ENCODE assay signal across 18 cellular contexts in genomic region chr1:231935856-231936255, GRCh38.
DNase-seq lines count a peak whose midpoint lies in the region; TF ChIP-seq lines count a peak whose summit lies in the region.
"Had no signal": no experiment of that assay in that cellular context is flagged by ENCODE, and none has a peak within 500 bp of the region (broad histone marks: within the 10 kb centered on the region; RNA-seq: fewer than 3 reads in every experiment).

No MANE protein-coding gene starts in this region.

- TF ChIP-seq CTCF in neural crest cell (conservative IDR thresholded peaks at IDR 0.05) = no peak

- no peaks in the 10 kb centered on the region for H3K9me3 ChIP-seq in SJCRH30 (replicated peaks)

- no peak overlapping the region for H3K4me3 ChIP-seq in SJCRH30
- H3K4me3 ChIP-seq: GM12878, Peyer's patch had no signal

- H3K9me3 Mint-ChIP-seq in neural crest cell = no peaks in the 10 kb centered on the region

- H3K4me1 ChIP-seq in SJCRH30 = peaks cover 47% of the 10 kb centered on the region

- H3K4me3 Mint-ChIP-seq in neural crest cell = peak overlapping the region; percentile 41
- H3K4me3 Mint-ChIP-seq: B cell; CD8-positive, alpha-beta memory T cell; T-helper 2 cell treated with Interferon-gamma antibody and Interleukin-4, amounts not matched to agents 5 μg/mL and 100 μg/mL, for 36 hours had no signal

- DNase-seq in DMS53 (lab: John Stamatoyannopoulos, UW) (peak; percentile 83), NCI-H510A (lab: John Stamatoyannopoulos, UW) (peak; percentile 63), SJCRH30 (peak; percentile 47 to 78), neural crest cell (ENCODE audit: low read depth, low spot score) (no peak), activated gamma-delta T cell treated with Interleukin-2 at 50 U/mL for 16 hours (no peak), OCI-M2 (lab: John Stamatoyannopoulos, UW; ENCODE audit: unreplicated experiment) (no peak)
- DNase-seq in activated CD8-positive, alpha-beta memory T cell treated with anti-CD3 and anti-CD28 coated beads for 24 hours = no peak
- DNase-seq: CD8-positive, alpha-beta memory T cell; DMS79; HCEC 1CT; NCI-H1694 treated with DMSO at 0.1 percent for 48 hours; NCI-H2171; NCI-H524 treated with DMSO at 0.1 percent for 48 hours; Peyer's patch; Right ventricle myocardium superior had no signal

- H3K36me3 ChIP-seq in SJCRH30 = no peaks in the 10 kb centered on the region
- H3K36me3 ChIP-seq: Peyer's patch had no signal

- no peaks in the 10 kb centered on the region for H3K27me3 Mint-ChIP-seq in neural crest cell (ENCODE audit: low read depth)
- H3K27me3 Mint-ChIP-seq: B cell had no signal

- no peak overlapping the region for H3K27ac Mint-ChIP-seq in neural crest cell (ENCODE audit: unreplicated experiment)
- H3K27ac Mint-ChIP-seq: B cell; T-helper 2 cell treated with Interferon-gamma antibody and Interleukin-4, amounts not matched to agents 5 μg/mL and 100 μg/mL, for 36 hours had no signal

- H3K4me1 Mint-ChIP-seq in neural crest cell = peaks cover 61% of the 10 kb centered on the region
- H3K4me1 Mint-ChIP-seq: B cell had no signal

- peak overlapping the region; percentile 94 for H3K27ac ChIP-seq in SJCRH30
- H3K27ac ChIP-seq: Peyer's patch had no signal

- no peaks in the 10 kb centered on the region for H3K27me3 ChIP-seq in SJCRH30
- H3K27me3 ChIP-seq: Peyer's patch had no signal

- H3K36me3 Mint-ChIP-seq in neural crest cell (ENCODE audit: low read depth) = no peaks in the 10 kb centered on the region

Comparison
In these comparisons a context has a peak if more than half of its experiments do, and no peak if none do; other contexts are left out.
1. DNase-seq: peak in DMS53 (single experiment), NCI-H510A (single experiment) and SJCRH30 (2 of 2); none in neural crest cell (single experiment), activated gamma-delta T cell treated with Interleukin-2 at 50 U/mL for 16 hours (single experiment), OCI-M2 (single experiment) and activated CD8-positive, alpha-beta memory T cell treated with anti-CD3 and anti-CD28 coated beads for 24 hours (single experiment).